18 cellular contexts compared by ENCODE assay signal in the genomic region with DNA sequence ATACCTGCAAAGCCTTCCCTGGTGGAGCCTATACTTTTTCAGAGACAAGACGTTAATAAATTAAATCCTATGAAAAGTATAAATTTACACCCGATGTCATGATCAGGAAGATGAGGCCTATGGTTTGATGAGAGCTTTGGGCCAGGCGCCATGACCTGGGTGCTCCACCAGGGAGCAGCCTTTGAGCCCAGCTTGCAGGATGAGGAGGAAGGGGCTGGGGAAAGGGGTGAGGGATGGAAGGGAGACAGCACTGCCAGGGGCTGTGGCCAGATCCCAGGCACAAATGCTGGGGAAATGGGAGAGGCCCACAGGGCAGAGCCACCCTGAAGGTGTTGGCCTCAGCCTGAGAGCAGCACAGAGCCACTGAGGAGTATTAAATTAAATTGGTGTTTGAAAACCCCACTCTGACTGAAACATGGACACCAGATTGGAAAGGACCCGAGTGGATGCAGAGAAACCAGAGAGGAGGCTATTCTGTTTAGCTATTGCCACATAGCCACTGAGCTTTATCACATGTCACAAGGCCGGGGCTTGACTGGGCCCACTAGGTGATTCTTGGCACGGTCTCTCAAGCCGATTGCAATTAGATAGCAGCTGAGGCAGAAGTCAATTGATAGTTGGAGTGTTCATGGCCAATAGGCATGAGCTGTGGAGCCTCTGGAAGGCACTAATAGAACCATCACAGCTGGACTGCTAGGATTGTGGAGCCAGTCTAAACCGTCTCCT. TPM values are rescaled to one million over a fixed set of nuclear protein-coding genes. Genes with fewer than 3 reads are reported as not detected.
A peak's percentile ranks its signal among the peaks of the same experiment; 100 is the strongest.
DNase-seq lines count a peak whose midpoint lies in the region; ATAC-seq, FAIRE-seq and TF ChIP-seq lines count a peak whose summit lies in the region.
"Had no signal": no experiment of that assay in that cellular context is flagged by ENCODE, and none has a peak within 500 bp of the region (broad histone marks: within the 10 kb centered on the region; RNA-seq: fewer than 3 reads in every experiment).

No MANE protein-coding gene starts in this region.

- CTCF ChIA-PET in A673 (lab: Charles Lee): no interaction called here
- CTCF ChIA-PET in CD4-positive, alpha-beta memory T cell (lab: Charles Lee; ENCODE audit: partially characterized antibody): interaction anchor here (1.5 kb wide), 1 partner anchor 10 kb away, joined by 6 read pairs; a partner anchor contains a TSS
- CTCF ChIA-PET in naive thymus-derived CD4-positive, alpha-beta T cell (lab: Charles Lee): no interaction called here

- FAIRE-seq in keratinocyte (lab: Jason Lieb, UNC): no peak

- H3K9me3 ChIP-seq in A673 (ENCODE audit: low read depth, low read length, poor library complexity, severe bottlenecking): no peaks in the 10 kb centered on the region
- H3K9me3 ChIP-seq in keratinocyte (ENCODE audit: control insufficient read depth, low read depth, low read length): no peaks in the 10 kb centered on the region
- H3K9me3 ChIP-seq in CD4-positive, alpha-beta memory T cell (ENCODE audit: control insufficient read depth in 1 of 2, low read length in 2 of 2): no peaks in the 10 kb centered on the region
- no peaks in the 10 kb centered on the region for H3K9me3 ChIP-seq in BE2C
- H3K9me3 ChIP-seq in naive thymus-derived CD4-positive, alpha-beta T cell (ENCODE audit: control insufficient read depth in 2 of 3, low read length in 3 of 3): no peaks in the 10 kb centered on the region
- H3K9me3 ChIP-seq: adrenal gland, ovary, suprapubic skin had no signal

- intact Hi-C loops in A673 (cut with micrococcal nuclease; ENCODE audit: unreplicated experiment): no loop called here
- intact Hi-C loops in CD4-positive, alpha-beta memory T cell (cut with micrococcal nuclease): no loop called here
- intact Hi-C loops in naive thymus-derived CD4-positive, alpha-beta T cell (cut with micrococcal nuclease): no loop called here

- no peak overlapping the region for H3K27ac ChIP-seq in A673 (ENCODE audit: low read depth, low read length, poor library complexity, severe bottlenecking)
- H3K27ac ChIP-seq in keratinocyte (ENCODE audit: control insufficient read depth, insufficient read depth, low read length): no peak overlapping the region
- H3K27ac ChIP-seq in CD4-positive, alpha-beta memory T cell (ENCODE audit: low read depth, low read length): no peak overlapping the region
- no peak overlapping the region for H3K27ac ChIP-seq in naive thymus-derived CD4-positive, alpha-beta T cell (ENCODE audit: low read depth, low read length)
- H3K27ac ChIP-seq: ovary, suprapubic skin had no signal

- H4K20me1 ChIP-seq in keratinocyte (ENCODE audit: control insufficient read depth, extremely low read depth, insufficient read depth, low read length): no peaks in the 10 kb centered on the region

- no peak overlapping the region for H3K27ac Mint-ChIP-seq in CD4-positive, alpha-beta memory T cell
- no peak overlapping the region for H3K27ac Mint-ChIP-seq in naive thymus-derived CD4-positive, alpha-beta T cell
- H3K27ac Mint-ChIP-seq: activated CD4-positive, alpha-beta T cell treated with anti-CD3 and anti-CD28 coated beads, Interleukin-2, amount 10 ng/mL, durations not matched to agents 7 days and 5 days; T-helper 2 cell treated with Interferon-gamma antibody and Interleukin-4, amounts not matched to agents 5 μg/mL and 100 μg/mL, for 36 hours had no signal

- no peaks in the 10 kb centered on the region for H3K9me3 Mint-ChIP-seq in CD4-positive, alpha-beta memory T cell
- peaks cover 0 to 1% (median 0%) of the 10 kb centered on the region in 11 donors for H3K9me3 Mint-ChIP-seq in naive thymus-derived CD4-positive, alpha-beta T cell
- H3K9me3 Mint-ChIP-seq: activated CD4-positive, alpha-beta T cell treated with anti-CD3 and anti-CD28 coated beads, Interleukin-2, amount 10 ng/mL, durations not matched to agents 7 days and 5 days; activated T-cell treated with anti-CD3 and anti-CD28 coated beads, Interleukin-2, amount 50 U/mL, for 4 hours; T-helper 2 cell treated with Interferon-gamma antibody and Interleukin-4, amounts not matched to agents 5 μg/mL and 100 μg/mL, for 36 hours had no signal

- H3K27me3 Mint-ChIP-seq in CD4-positive, alpha-beta memory T cell: peaks cover 0 to 1% of the 10 kb centered on the region in 2 donors
- H3K27me3 Mint-ChIP-seq in naive thymus-derived CD4-positive, alpha-beta T cell: peaks cover 0 to 5% (median under 1%) of the 10 kb centered on the region in 5 donors
- H3K27me3 Mint-ChIP-seq: activated CD4-positive, alpha-beta T cell treated with anti-CD3 and anti-CD28 coated beads, Interleukin-2, amount 10 ng/mL, durations not matched to agents 7 days and 5 days had no signal

- H3K9me1 ChIP-seq in keratinocyte (ENCODE audit: control insufficient read depth, extremely low read depth, insufficient read depth, low read length): no peaks in the 10 kb centered on the region

- TF ChIP-seq CTCF in A673 (conservative IDR thresholded peaks at IDR 0.05; ENCODE audit: low read depth, low read length): peak; percentile 30
- peak; percentile 41 for TF ChIP-seq CTCF in GM12873 (IDR thresholded peaks at IDR 0.05; ENCODE audit: insufficient read depth, low read depth, low read length, missing control alignments)
- TF ChIP-seq CTCF in keratinocyte (optimal IDR thresholded peaks at IDR 0.05 in 1 of 3, IDR thresholded peaks at IDR 0.05 in 1 of 3, conservative IDR thresholded peaks at IDR 0.05 in 1 of 3; ENCODE audit: extremely low read depth in 1 of 3, insufficient read depth in 2 of 3, low read length in 3 of 3): peak; percentile 11 to 25 (median 21)
- no peak for TF ChIP-seq CTCF in BE2C (IDR thresholded peaks at IDR 0.05; ENCODE audit: low read depth, low read length)

- no peak overlapping the region for H3K4me2 ChIP-seq in keratinocyte (ENCODE audit: control insufficient read depth, extremely low read depth, insufficient read depth, low read depth, low read length)

- dilution Hi-C loops in keratinocyte (cut with MboI; ENCODE audit: extremely low pct_ligation_motif_present, low sequenced_read_pairs): no loop called here

- no peak for DNase-seq in A673 (ENCODE audit: low spot score)
- DNase-seq in SK-MEL-5 (ENCODE audit: low read depth, low spot score): peak; percentile 45
- no peak for DNase-seq in keratinocyte (ENCODE audit: low read depth, low spot score)
- DNase-seq in CD4-positive, alpha-beta memory T cell: no peak
- DNase-seq in BE2C: no peak
- DNase-seq in naive thymus-derived CD4-positive, alpha-beta T cell: no peak
- DNase-seq: activated CD4-positive, alpha-beta T cell treated with anti-CD3 and anti-CD28 coated beads, Interleukin-2, amount 10 ng/mL, durations not matched to agents 7 days and 5 days; activated T-cell treated with anti-CD3 and anti-CD28 coated beads, Interleukin-2, amount 50 U/mL, for 4 hours; KBM-7; NCI-H1694 treated with DMSO at 0.1 percent for 48 hours; NCI-H524 treated with DMSO at 0.1 percent for 48 hours; stimulated activated CD4-positive, alpha-beta T cell treated with anti-CD3 and anti-CD28 coated beads, Interleukin-12 subunit alpha, Interleukin-12 subunit beta, amount 100 ng/mL, for 4 hours had no signal

- no peak overlapping the region for H3K9ac ChIP-seq in keratinocyte (ENCODE audit: control insufficient read depth, extremely low read depth, insufficient read depth, low read length)

- H3K27me3 ChIP-seq in A673 (replicated peaks; ENCODE audit: insufficient read depth, low read depth, low read length, poor library complexity) (no peaks in the 10 kb centered on the region), keratinocyte (ENCODE audit: control insufficient read depth, extremely low read depth, insufficient read depth, low read length) (no peaks in the 10 kb centered on the region), BE2C (no peaks in the 10 kb centered on the region)
- no peaks in the 10 kb centered on the region for H3K27me3 ChIP-seq in CD4-positive, alpha-beta memory T cell (ENCODE audit: insufficient read depth, low read length)
- no peaks in the 10 kb centered on the region for H3K27me3 ChIP-seq in naive thymus-derived CD4-positive, alpha-beta T cell (ENCODE audit: control insufficient read depth in 2 of 2, insufficient read depth in 2 of 2, low read length in 2 of 2)
- H3K27me3 ChIP-seq: adrenal gland, ovary, suprapubic skin had no signal

- no peaks in the 10 kb centered on the region for H3K36me3 Mint-ChIP-seq in CD4-positive, alpha-beta memory T cell
- no peaks in the 10 kb centered on the region for H3K36me3 Mint-ChIP-seq in naive thymus-derived CD4-positive, alpha-beta T cell

- H3K4me1 ChIP-seq in A673 (ENCODE audit: insufficient read depth, low read length, poor library complexity, severe bottlenecking) (no peaks in the 10 kb centered on the region), keratinocyte (ENCODE audit: control insufficient read depth, extremely low read depth, insufficient read depth, low read length) (no peaks in the 10 kb centered on the region), BE2C (no peaks in the 10 kb centered on the region)
- no peaks in the 10 kb centered on the region for H3K4me1 ChIP-seq in CD4-positive, alpha-beta memory T cell (ENCODE audit: insufficient read depth, low read length)
- H3K4me1 ChIP-seq in naive thymus-derived CD4-positive, alpha-beta T cell (ENCODE audit: control insufficient read depth in 2 of 2, insufficient read depth in 2 of 2, low read length in 2 of 2): no peaks in the 10 kb centered on the region
- H3K4me1 ChIP-seq: adrenal gland had no signal

- H3K4me3 ChIP-seq in A673 (ENCODE audit: low read depth, low read length, poor library complexity, severe bottlenecking) (no peak overlapping the region), keratinocyte (ENCODE audit: control insufficient read depth in 2 of 3, extremely low read depth in 1 of 3, insufficient read depth in 2 of 3, low read depth in 1 of 3, low read length in 3 of 3) (no peak overlapping the region), BE2C (ENCODE audit: low read depth, low read length) (no peak overlapping the region)
- H3K4me3 ChIP-seq in CD4-positive, alpha-beta memory T cell (ENCODE audit: low read length in 2 of 2): no peak overlapping the region
- H3K4me3 ChIP-seq in naive thymus-derived CD4-positive, alpha-beta T cell (ENCODE audit: low read length): no peak overlapping the region
- H3K4me3 ChIP-seq: adrenal gland, ovary, suprapubic skin had no signal

- H3K36me3 ChIP-seq in A673 (ENCODE audit: insufficient read depth, low read length, poor library complexity, severe bottlenecking) (no peaks in the 10 kb centered on the region), keratinocyte (ENCODE audit: control insufficient read depth in 2 of 2, extremely low read depth in 1 of 2, insufficient read depth in 2 of 2, low read length in 2 of 2) (no peaks in the 10 kb centered on the region), BE2C (no peaks in the 10 kb centered on the region)
- no peaks in the 10 kb centered on the region for H3K36me3 ChIP-seq in CD4-positive, alpha-beta memory T cell (ENCODE audit: insufficient read depth, low read length)
- H3K36me3 ChIP-seq in naive thymus-derived CD4-positive, alpha-beta T cell (ENCODE audit: control insufficient read depth in 2 of 3, insufficient read depth in 3 of 3, low read length in 3 of 3): no peaks in the 10 kb centered on the region
- H3K36me3 ChIP-seq: adrenal gland, ovary, suprapubic skin had no signal

- no peaks in the 10 kb centered on the region for H3K79me2 ChIP-seq in keratinocyte (ENCODE audit: control insufficient read depth, insufficient read depth, low read length)

- H3K4me3 Mint-ChIP-seq in CD4-positive, alpha-beta memory T cell: no peak overlapping the region
- no peak overlapping the region for H3K4me3 Mint-ChIP-seq in naive thymus-derived CD4-positive, alpha-beta T cell
- H3K4me3 Mint-ChIP-seq: activated CD4-positive, alpha-beta T cell treated with anti-CD3 and anti-CD28 coated beads, Interleukin-2, amount 10 ng/mL, durations not matched to agents 7 days and 5 days; activated T-cell treated with anti-CD3 and anti-CD28 coated beads, Interleukin-2, amount 50 U/mL, for 4 hours; T-helper 2 cell treated with Interferon-gamma antibody and Interleukin-4, amounts not matched to agents 5 μg/mL and 100 μg/mL, for 36 hours had no signal

- peaks cover 0 to 5% (median 0%) of the 10 kb centered on the region in 4 donors for H3K4me1 Mint-ChIP-seq in CD4-positive, alpha-beta memory T cell
- H3K4me1 Mint-ChIP-seq in naive thymus-derived CD4-positive, alpha-beta T cell: peaks cover 0 to 2% (median 0%) of the 10 kb centered on the region in 7 donors

- ATAC-seq in GM19328 (IDR thresholded peaks at IDR 0.05; ENCODE audit: unreplicated experiment): no peak
- no peak for ATAC-seq in naive thymus-derived CD4-positive, alpha-beta T cell
- ATAC-seq: activated T-cell treated with anti-CD3 and anti-CD28 coated beads, Interleukin-2, amount 50 U/mL, for 4 hours had no signal

- no peak overlapping the region for H2AFZ ChIP-seq in keratinocyte (ENCODE audit: control insufficient read depth, low read length)

- POLR2A ChIA-PET in A673 (lab: Charles Lee; ENCODE audit: low non-redundant PET): no interaction called here
- POLR2A ChIA-PET in CD4-positive, alpha-beta memory T cell (lab: Charles Lee; ENCODE audit: partially characterized antibody): no interaction called here
- POLR2A ChIA-PET in naive thymus-derived CD4-positive, alpha-beta T cell (lab: Charles Lee): no interaction called here

- in situ Hi-C loops in SK-MEL-5 (cut with HindIII; ENCODE audit: low pct_unique_long_range_greater_than_20kb, low sequenced_read_pairs): no loop called here

- BruUV-seq in A673 (replicated peaks; lab: Mats Ljungman, UMichigan): no TSS peak

RNA-seq across cellular contexts. Expression of a gene that starts 9.6 kb away (rescaled TPM):
- total RNA-seq in A673 (2021): 28.9 and 34.4 TPM in 2 replicates
- total RNA-seq in SK-MEL-5 (2014; rRNA removed; shearing (Covaris generic)): 47.8 and 51.7 TPM in 2 replicates
- 46.6 and 58.1 TPM in 2 replicates for polyA plus RNA-seq in SK-MEL-5 (2015; cell fraction: cytosol; rRNA removed)
- 110 and 170 TPM in 2 replicates for polyA plus RNA-seq in SK-MEL-5 (2015; cell fraction: nucleus; rRNA removed)
- polyA plus RNA-seq in keratinocyte: 25.0 to 28.2 TPM (median 27.2 TPM) in 3 replicates
- polyA plus RNA-seq in keratinocyte (2011; ENCODE audit: low read depth): 7.0 TPM
- 17.0 and 24.2 TPM in 2 replicates for polyA plus RNA-seq in keratinocyte (2011; cell fraction: cytosol; rRNA removed)
- 33.6 and 43.0 TPM in 2 replicates for polyA plus RNA-seq in keratinocyte (2011; cell fraction: nucleus; rRNA removed)
- 14.5 and 21.1 TPM in 2 replicates for polyA plus RNA-seq in keratinocyte (2012; ENCODE audit: low replicate concordance)
- polyA minus RNA-seq in keratinocyte: 17.5 to 26.9 TPM (median 21.2 TPM) in 3 replicates
- polyA minus RNA-seq in keratinocyte (2011; cell fraction: cytosol; rRNA and poly(A)+ RNA removed): 27.2 TPM
- 9.4 and 14.2 TPM in 2 replicates for polyA minus RNA-seq in keratinocyte (2011; cell fraction: nucleus; rRNA and poly(A)+ RNA removed)
- 10 to 100 TPM; 30.7 to 33.9 TPM for total RNA-seq in CD4-positive, alpha-beta memory T cell
- polyA plus RNA-seq in CD4-positive, alpha-beta memory T cell: 10 to 100 TPM; 16.7 to 16.9 TPM
- 8.2 TPM for polyA plus RNA-seq in BE2C (2012; ENCODE audit: insufficient read depth, insufficient read length, low read depth)
- total RNA-seq in naive thymus-derived CD4-positive, alpha-beta T cell: 10 to 100 TPM; 22.6 to 41.4 (median 33.7) TPM
- polyA plus RNA-seq in naive thymus-derived CD4-positive, alpha-beta T cell: 10 to 100 TPM; 17.9 to 20.5 TPM
